ENCODE assay signal across 8 cellular contexts in the genomic region with DNA sequence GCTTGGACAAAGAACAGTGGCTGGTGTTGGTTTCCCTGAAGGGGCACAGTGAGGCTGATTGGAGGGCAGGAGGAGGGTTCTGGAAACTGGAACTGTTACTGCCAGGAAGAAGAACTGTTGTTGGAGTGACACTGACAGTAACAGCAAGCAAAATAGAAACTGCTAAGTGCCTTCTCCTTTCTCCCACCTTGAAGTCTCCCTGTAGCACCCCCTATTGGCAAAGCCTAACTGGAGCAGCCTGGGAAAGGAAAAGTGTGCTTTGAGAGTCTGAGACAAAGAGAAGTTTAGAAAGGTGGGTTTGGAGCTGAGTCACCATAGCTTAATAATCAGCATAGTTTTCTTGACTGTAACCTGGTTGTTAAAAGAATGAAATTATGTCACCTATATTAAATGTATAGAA. TPM values are rescaled to one million over a fixed set of nuclear protein-coding genes. Genes with fewer than 3 reads are reported as not detected.
A peak's percentile ranks its signal among the peaks of the same experiment; 100 is the strongest.
DNase-seq lines count a peak whose midpoint lies in the region; ATAC-seq, FAIRE-seq and TF ChIP-seq lines count a peak whose summit lies in the region.

No MANE protein-coding gene starts in this region.

- H3K4me3 Mint-ChIP-seq in activated CD8-positive, alpha-beta T cell treated with anti-CD3 and anti-CD28 coated beads for 36 hours: no peak overlapping the region

- no peak overlapping the region for H3K27ac Mint-ChIP-seq in activated CD8-positive, alpha-beta T cell treated with anti-CD3 and anti-CD28 coated beads for 36 hours

- H3K36me3 ChIP-seq in DOHH2 (ENCODE audit: control insufficient read depth, low read length): no peaks in the 10 kb centered on the region
- H3K36me3 ChIP-seq in kidney (ENCODE audit: control insufficient read depth in 1 of 2, insufficient read depth in 2 of 2, low read length in 2 of 2): no peaks in the 10 kb centered on the region

- H4K20me1 ChIP-seq in DOHH2 (ENCODE audit: control insufficient read depth, insufficient read depth, low read depth, low read length): no peaks in the 10 kb centered on the region

- no peak for FAIRE-seq in kidney (lab: Jason Lieb, UNC)
- FAIRE-seq in urothelium cell line (lab: Jason Lieb, UNC): no peak

- H3K9me3 Mint-ChIP-seq in activated CD8-positive, alpha-beta T cell treated with anti-CD3 and anti-CD28 coated beads for 36 hours: no peaks in the 10 kb centered on the region

- H3K27ac ChIP-seq in DOHH2 (ENCODE audit: low read depth, low read length) (no peak overlapping the region), kidney (ENCODE audit: low read depth in 2 of 2, low read length in 2 of 2) (no peak overlapping the region)

- peak; percentile 90 for TF ChIP-seq CTCF in DOHH2 (IDR thresholded peaks at IDR 0.05; ENCODE audit: low read depth, low read length, poor library complexity, severe bottlenecking)
- peak; percentile 39 for TF ChIP-seq CTCF in activated CD8-positive, alpha-beta T cell treated with anti-CD3 and anti-CD28 coated beads for 36 hours (IDR thresholded peaks at IDR 0.05)
- TF ChIP-seq CTCF in kidney (IDR thresholded peaks at IDR 0.05; ENCODE audit: borderline replicate concordance, extremely low read depth, insufficient read depth): peak; percentile 30

- peak overlapping the region; percentile 29 for H3K4me2 ChIP-seq in DOHH2 (ENCODE audit: low read length)

- no peaks in the 10 kb centered on the region for H3K27me3 ChIP-seq in DOHH2 (ENCODE audit: control insufficient read depth, low read length)

- no peak overlapping the region for H3K9ac ChIP-seq in kidney (ENCODE audit: low read length in 2 of 2)

- H3K27me3 Mint-ChIP-seq in activated CD8-positive, alpha-beta T cell treated with anti-CD3 and anti-CD28 coated beads for 36 hours: peaks cover 82% of the 10 kb centered on the region

- no peaks in the 10 kb centered on the region for H3K79me2 ChIP-seq in DOHH2 (ENCODE audit: control insufficient read depth, low read length)

- H3K4me1 ChIP-seq in DOHH2 (ENCODE audit: control insufficient read depth, low read length): peaks cover 42% of the 10 kb centered on the region
- H3K4me1 ChIP-seq in kidney (ENCODE audit: control insufficient read depth in 1 of 2, insufficient read depth in 1 of 2, low read depth in 1 of 2, low read length in 2 of 2): peaks cover 4% of the 10 kb centered on the region in 2 donors

- POLR2A ChIA-PET in HEK293T (lab: Yijun Ruan, JAX): no interaction called here
- POLR2A ChIA-PET in activated CD8-positive, alpha-beta T cell treated with anti-CD3 and anti-CD28 coated beads for 36 hours (lab: Charles Lee): interaction anchor here (0.6 kb wide), 1 partner anchor 23 kb away, joined by 3 read pairs; no protein-coding TSS in a partner anchor

- H3K36me3 Mint-ChIP-seq in activated CD8-positive, alpha-beta T cell treated with anti-CD3 and anti-CD28 coated beads for 36 hours (ENCODE audit: low read depth): no peaks in the 10 kb centered on the region

- CTCF ChIA-PET in HEK293T (lab: Yijun Ruan, JAX): interaction anchor here (0.5 to 1.5 kb wide), 6 partner anchors 9 to 255 kb away, joined by 3 to 5 read pairs (median 3); no protein-coding TSS in a partner anchor
- CTCF ChIA-PET in activated CD8-positive, alpha-beta T cell treated with anti-CD3 and anti-CD28 coated beads for 36 hours (lab: Charles Lee): interaction anchor here (0.8 to 2.9 kb wide), 12 partner anchors 10 to 214 kb away, joined by 3 to 15 read pairs (median 4); partner anchors contain the start of gene FCHO2

- DNase-seq in HEK293T (ENCODE audit: extremely low spot score) (peak; percentile 38), kidney (no peak), urothelium cell line (ENCODE audit: low spot score) (no peak), NCI-H187 (lab: John Stamatoyannopoulos, UW) (no peak), HuH-7 (ENCODE audit: low spot score) (no peak)
- peak; percentile 42 for DNase-seq in activated CD8-positive, alpha-beta T cell treated with anti-CD3 and anti-CD28 coated beads for 36 hours

- no peaks in the 10 kb centered on the region for H3K9me2 ChIP-seq in DOHH2 (replicated peaks; ENCODE audit: control insufficient read depth, low read length)

- intact Hi-C loops in activated CD8-positive, alpha-beta T cell treated with anti-CD3 and anti-CD28 coated beads for 36 hours (cut with micrococcal nuclease): no loop called here
- intact Hi-C loops in kidney (cut with DNase I): no loop called here

- H3K4me3 ChIP-seq in DOHH2 (ENCODE audit: low read length): no peak overlapping the region
- H3K4me3 ChIP-seq in kidney (ENCODE audit: low read length in 2 of 2): no peak overlapping the region

- peak; percentile 49 for ATAC-seq in activated CD8-positive, alpha-beta T cell treated with anti-CD3 and anti-CD28 coated beads for 36 hours
- no peak for ATAC-seq in GM19324 (IDR thresholded peaks at IDR 0.05; ENCODE audit: low FRiP score, unreplicated experiment)

- H3K9me3 ChIP-seq in DOHH2 (ENCODE audit: control insufficient read depth, insufficient read depth, low read length) (peaks cover 3% of the 10 kb centered on the region; the same call in 1 of the 2 replicates), kidney (ENCODE audit: control insufficient read depth in 1 of 2, low read length in 2 of 2) (no peaks in the 10 kb centered on the region)

- no peaks in the 10 kb centered on the region for H3F3A ChIP-seq in DOHH2 (ENCODE audit: control insufficient read depth, insufficient read depth)

- H3K4me1 Mint-ChIP-seq in activated CD8-positive, alpha-beta T cell treated with anti-CD3 and anti-CD28 coated beads for 36 hours (ENCODE audit: low read depth): no peaks in the 10 kb centered on the region

TF ChIP-seq in HEK293T, 16 proteins besides CTCF, POLR2A, EP300 and RAD21:
- no peak for TF ChIP-seq CTBP1 (IDR thresholded peaks at IDR 0.05; ENCODE audit: borderline replicate concordance)
- no peak for TF ChIP-seq HDGF (IDR thresholded peaks at IDR 0.05; ENCODE audit: borderline replicate concordance)
- TF ChIP-seq SP1 (IDR thresholded peaks at IDR 0.05): no peak
- no peak for TF ChIP-seq L3MBTL2 (conservative IDR thresholded peaks at IDR 0.05)
- no peak for TF ChIP-seq SUZ12 (IDR thresholded peaks at IDR 0.05)
- no peak for TF ChIP-seq ELF4 (IDR thresholded peaks at IDR 0.05)
- TF ChIP-seq FOXK2 (IDR thresholded peaks at IDR 0.05): no peak
- TF ChIP-seq ZNF384 (IDR thresholded peaks at IDR 0.05): no peak
TF ChIP-seq in HEK293T: peak in this region for 0.

RNA-seq across cellular contexts. Expression of gene TMEM174, which starts 2.5 kb away (rescaled TPM):
- total RNA-seq in activated CD8-positive, alpha-beta T cell treated with anti-CD3 and anti-CD28 coated beads for 36 hours: not detected
- 1.1 TPM for total RNA-seq in kidney
- 59.0 TPM for polyA plus RNA-seq in kidney (ENCODE audit: insufficient read depth, low read depth, low replicate concordance)

RNA-seq across cellular contexts. Expression of gene TMEM171, which starts 50.1 kb away (rescaled TPM):
- total RNA-seq in activated CD8-positive, alpha-beta T cell treated with anti-CD3 and anti-CD28 coated beads for 36 hours: not detected
- total RNA-seq in kidney: 15.4 TPM
- 17.7 TPM for polyA plus RNA-seq in kidney (ENCODE audit: insufficient read depth, low read depth, low replicate concordance)

Comparison
In these comparisons a context has a peak if more than half of its experiments do, and no peak if none do; other contexts are left out.
1. CTCF ChIP-seq: peak in every context shown above with its lines; median percentile 90 in DOHH2; 39 in activated CD8-positive, alpha-beta T cell treated with anti-CD3 and anti-CD28 coated beads for 36 hours; 30 in kidney.
2. DNase-seq: peak in HEK293T (single experiment) and activated CD8-positive, alpha-beta T cell treated with anti-CD3 and anti-CD28 coated beads for 36 hours (single experiment); none in kidney (single experiment), urothelium cell line (single experiment), NCI-H187 (0 of 2) and HuH-7 (single experiment).
3. RNA of gene TMEM171, which starts 50.1 kb away (total RNA-seq): 15.4 TPM in kidney (single experiment); not detected in activated CD8-positive, alpha-beta T cell treated with anti-CD3 and anti-CD28 coated beads for 36 hours; every median in the first group is over 10 times any median in the second.